9 cellular contexts compared by ENCODE assay signal in the genomic region with DNA sequence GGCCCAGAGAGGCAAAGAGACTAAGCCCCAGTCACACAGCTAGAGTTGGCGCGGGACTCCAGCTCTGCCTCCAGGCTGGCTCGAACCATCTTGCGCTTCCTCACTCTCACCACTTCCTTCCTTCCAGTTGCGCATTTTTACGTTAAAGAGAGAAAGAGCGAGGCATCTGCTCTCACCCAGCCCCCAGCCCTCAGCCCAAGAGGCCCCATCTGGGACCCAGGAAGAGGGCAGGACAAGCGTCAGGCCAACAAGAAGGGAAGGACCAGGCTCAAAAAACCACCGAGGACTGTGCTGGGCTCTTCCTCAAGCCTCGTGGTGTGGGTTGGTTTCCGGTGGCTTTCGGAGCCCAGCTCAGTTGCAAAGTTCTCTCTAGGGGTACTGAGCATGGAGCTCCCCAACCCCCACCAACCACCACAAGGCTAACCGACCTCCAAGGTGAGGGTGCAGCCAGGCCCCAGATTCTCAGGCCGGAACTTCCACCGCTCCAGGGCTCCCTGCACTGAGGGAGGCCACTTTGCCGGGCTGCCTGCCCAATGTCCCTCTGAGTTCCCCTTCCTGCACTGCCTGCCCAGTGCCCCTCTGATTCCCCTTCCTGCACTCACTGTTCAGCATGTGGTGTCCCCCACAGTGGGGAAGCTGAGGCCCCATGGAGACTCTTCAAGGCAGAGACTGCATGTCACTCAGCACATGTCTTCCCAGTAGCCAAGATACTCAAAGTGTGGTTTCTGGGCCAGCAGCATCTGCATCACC. TPM values are rescaled to one million over a fixed set of nuclear protein-coding genes. Genes with fewer than 3 reads are reported as not detected.
DNase-seq lines count a peak whose midpoint lies in the region; ATAC-seq, FAIRE-seq and TF ChIP-seq lines count a peak whose summit lies in the region.
"Had no signal": no experiment of that assay in that cellular context is flagged by ENCODE, and none has a peak within 500 bp of the region (broad histone marks: within the 10 kb centered on the region; RNA-seq: fewer than 3 reads in every experiment).

No MANE protein-coding gene starts in this region.

- DNase-seq in NK-92 treated with Interleukin-12 subunit alpha and Interleukin-12 subunit beta, amount 100 ng/mL, for 24 hours (lab: John Stamatoyannopoulos, UW): peak; percentile 79
- DNase-seq in NK-92 (lab: John Stamatoyannopoulos, UW; ENCODE audit: unreplicated experiment): no peak
- DNase-seq in Kasumi-1 (lab: John Stamatoyannopoulos, UW): peak; percentile 99
- DNase-seq in K562 (ENCODE audit: extremely low read depth in 1 of 4, low spot score in 3 of 4): no peak
- DNase-seq in small intestine: peak; percentile 29
- no peak for DNase-seq in OCI-LY7 (ENCODE audit: low spot score)
- DNase-seq in OCI-M2 (lab: John Stamatoyannopoulos, UW; ENCODE audit: unreplicated experiment): no peak

- TF ChIP-seq POLR2A in K562 (conservative IDR thresholded peaks at IDR 0.05): no peak

- H3K79me2 ChIP-seq in K562 (ENCODE audit: control insufficient read depth, insufficient read depth, low read length): no peaks in the 10 kb centered on the region; the same call in 2 of the 3 replicates
- H3K79me2 ChIP-seq in OCI-LY7 (ENCODE audit: insufficient read depth, low read depth, low read length): no peaks in the 10 kb centered on the region

- intact Hi-C loops in K562 (cut with micrococcal nuclease) (no loop called here), OCI-LY7 (cut with micrococcal nuclease; ENCODE audit: unreplicated experiment) (no loop called here)

- 80% methylated on average over 9 of the region's 16 CpGs for WGBS in K562 (ENCODE audit: insufficient coverage, low coverage, missing lambda C conversion rate)
- 58 to 79% (median 59%) methylated on average over 16 of the region's 16 CpGs for WGBS in small intestine, 3 donors

- H3K4me1 ChIP-seq in K562 (replicated peaks in 1 of 2; ENCODE audit: control insufficient read depth in 2 of 2, insufficient read depth in 2 of 2, low read length in 2 of 2): peaks cover 12 to 31% of the 10 kb centered on the region in 2 experiments; a peak in 4 of 5 replicates
- H3K4me1 ChIP-seq in small intestine (ENCODE audit: control insufficient read depth in 2 of 2, insufficient read depth in 1 of 2, low read depth in 1 of 2, low read length in 1 of 2): no peaks in the 10 kb centered on the region
- no peaks in the 10 kb centered on the region for H3K4me1 ChIP-seq in OCI-LY7 (ENCODE audit: insufficient read depth, low read length, poor library complexity, severe bottlenecking)

- H3K9ac ChIP-seq in K562 (ENCODE audit: insufficient read depth in 1 of 2, low read depth in 2 of 2, low read length in 2 of 2): peak overlapping the region in 1 of 2 experiments; percentile 61; a peak in 1 of 4 replicates

- H3K4me3 ChIP-seq in K562 (no peak overlapping the region), small intestine (ENCODE audit: low read depth in 1 of 2, low read length in 2 of 2) (no peak overlapping the region), OCI-LY7 (ENCODE audit: low read depth, low read length, poor library complexity, severe bottlenecking) (no peak overlapping the region)

- no peaks in the 10 kb centered on the region for H3K27me3 ChIP-seq in K562 (ENCODE audit: control insufficient read depth in 2 of 2, insufficient read depth in 2 of 2, low read length in 2 of 2)
- H3K27me3 ChIP-seq in small intestine (ENCODE audit: control insufficient read depth in 2 of 2, insufficient read depth in 2 of 2, low read length in 2 of 2): no peaks in the 10 kb centered on the region

- no peak overlapping the region for H3K27ac ChIP-seq in K562 (ENCODE audit: extremely low read depth, low read depth, low read length)
- peak overlapping the region; percentile 22 to 38 for H3K27ac ChIP-seq in small intestine (ENCODE audit: low read depth in 1 of 2, low read length in 1 of 2)
- H3K27ac ChIP-seq in OCI-LY7 (ENCODE audit: low read depth, low read length, poor library complexity, severe bottlenecking): no peak overlapping the region
- H3K27ac ChIP-seq: 22Rv1 had no signal

- peak; percentile 6 for FAIRE-seq in K562 (lab: Jason Lieb, UNC)
- no peak for FAIRE-seq in small intestine (lab: Jason Lieb, UNC)

- H4K20me1 ChIP-seq in K562 (replicated peaks; ENCODE audit: control insufficient read depth, insufficient read depth, low read length) (no peaks in the 10 kb centered on the region; the same call in 1 of the 2 replicates), OCI-LY7 (ENCODE audit: insufficient read depth, low read length) (no peaks in the 10 kb centered on the region)

- H3K9me3 ChIP-seq in K562 (replicated peaks; ENCODE audit: control insufficient read depth, insufficient read depth, low read depth, low read length): no peaks in the 10 kb centered on the region
- H3K9me3 ChIP-seq in small intestine (ENCODE audit: control insufficient read depth, low read depth): no peaks in the 10 kb centered on the region
- H3K9me3 ChIP-seq in OCI-LY7 (ENCODE audit: low read length): no peaks in the 10 kb centered on the region

- in situ Hi-C loops in K562 (cut with MboI): no loop called here

- POLR2A ChIA-PET in K562 (lab: Yijun Ruan, JAX): interaction anchor here (0.6 to 1.7 kb wide), 4 partner anchors 10 to 1132 kb away, joined by 4 to 7 read pairs (median 4); no protein-coding TSS in a partner anchor
- POLR2A ChIA-PET in OCI-LY7 (lab: Charles Lee): no interaction called here

- no peak for ATAC-seq in K562
- no peak for ATAC-seq in HG03095 (IDR thresholded peaks at IDR 0.05; ENCODE audit: unreplicated experiment)

- BruUV-seq in K562 (replicated peaks; lab: Mats Ljungman, UMichigan) (no TSS peak), OCI-LY7 (replicated peaks; lab: Mats Ljungman, UMichigan) (no TSS peak)

- TF ChIP-seq EP300 in K562 (IDR thresholded peaks at IDR 0.05; ENCODE audit: low read length): no peak

- no peaks in the 10 kb centered on the region for H3K36me3 ChIP-seq in K562 (ENCODE audit: control insufficient read depth, insufficient read depth, low read length)
- H3K36me3 ChIP-seq in small intestine (ENCODE audit: control insufficient read depth in 2 of 2, insufficient read depth in 2 of 2, low read length in 2 of 2): no peaks in the 10 kb centered on the region
- no peaks in the 10 kb centered on the region for H3K36me3 ChIP-seq in OCI-LY7 (ENCODE audit: insufficient read depth, low read length)

- CTCF ChIA-PET in K562 (lab: Yijun Ruan, JAX; ENCODE audit: low intra/inter-chr PET ratio) (no interaction called here), OCI-LY7 (lab: Charles Lee; ENCODE audit: unreplicated experiment) (interaction anchor here (0.6 kb wide), 1 partner anchor 943 kb away, joined by 3 read pairs; no protein-coding TSS in a partner anchor)

- no peaks in the 10 kb centered on the region for H3K9me2 ChIP-seq in OCI-LY7 (ENCODE audit: insufficient read depth, low read length)

- peaks cover 3% of the 10 kb centered on the region for H3K9me1 ChIP-seq in K562 (ENCODE audit: control insufficient read depth, insufficient read depth, low read length)

- TF ChIP-seq RAD21 in K562 (CRISPR knock-in tag; conservative IDR thresholded peaks at IDR 0.05 in 1 of 2, IDR thresholded peaks at IDR 0.05 in 1 of 2): no peak

- TF ChIP-seq CTCF in K562 (IDR thresholded peaks at IDR 0.05 in 2 of 3, conservative IDR thresholded peaks at IDR 0.05 in 1 of 3; ENCODE audit: insufficient read depth in 2 of 3, low read depth in 1 of 3, low read length in 3 of 3) (no peak), OCI-LY7 (conservative IDR thresholded peaks at IDR 0.05; ENCODE audit: low read length) (no peak)

- H3K4me2 ChIP-seq in K562 (ENCODE audit: insufficient read depth, low read length) (no peak overlapping the region), OCI-LY7 (ENCODE audit: low read length) (no peak overlapping the region)

- H2AFZ ChIP-seq in K562 (ENCODE audit: low read depth, low read length) (no peak overlapping the region), OCI-LY7 (ENCODE audit: low read length) (no peak overlapping the region)

TF ChIP-seq in K562, 482 proteins besides CTCF, POLR2A, EP300 and RAD21:
- no peak for TF ChIP-seq GATAD2B (IDR thresholded peaks at IDR 0.05; ENCODE audit: borderline replicate concordance)
- no peak for TF ChIP-seq TBL1XR1 (IDR thresholded peaks at IDR 0.05; ENCODE audit: low read length in 2 of 2)
- no peak for TF ChIP-seq YY1 (IDR thresholded peaks at IDR 0.05; ENCODE audit: borderline replicate concordance in 1 of 3, control insufficient read depth in 1 of 3, extremely low read depth in 1 of 3, insufficient read depth in 3 of 3, insufficient read length in 1 of 3, insufficient replicate concordance in 2 of 3, low read depth in 1 of 3, low read length in 2 of 3)
- TF ChIP-seq ZNF239 (CRISPR knock-in tag; IDR thresholded peaks at IDR 0.05): no peak
- TF ChIP-seq ZZZ3 (IDR thresholded peaks at IDR 0.05): no peak
- TF ChIP-seq MAZ (CRISPR knock-in tag; conservative IDR thresholded peaks at IDR 0.05 in 1 of 2, IDR thresholded peaks at IDR 0.05 in 1 of 2): no peak
- no peak for TF ChIP-seq NUFIP1 (IDR thresholded peaks at IDR 0.05; ENCODE audit: partially characterized antibody)
- no peak for TF ChIP-seq ZNF316 (IDR thresholded peaks at IDR 0.05)

RNA-seq across cellular contexts. Expression of a gene that starts 35.9 kb away (rescaled TPM):
- 16.2 and 42.2 TPM in 2 replicates for total RNA-seq in K562 (2011; cell fraction: chromatin; rRNA removed; ENCODE audit: low replicate concordance)
- 30.9 and 35.9 TPM in 2 replicates for total RNA-seq in K562 (2011; cell fraction: nucleolus; rRNA removed)
- total RNA-seq in K562 (2011; cell fraction: nucleoplasm; rRNA removed): 12.6 and 19.2 TPM in 2 replicates
- total RNA-seq in K562 (2014; rRNA removed) (25.2 and 30.4 TPM in 2 replicates), K562 (2014; rRNA removed; fragmentation: Illumina TruSeq; extraction: Trizol) (11.5 and 13.4 TPM in 2 replicates), K562 (2015; rRNA removed; fragmentation: Illumina TruSeq; extraction: Trizol) (11.6 and 12.6 TPM in 2 replicates), K562 (2021) (28.9 and 31.6 TPM in 2 replicates), OCI-LY7 (2022) (4.2 and 8.0 TPM in 2 replicates)
- polyA plus RNA-seq in K562 (2011; rRNA removed) (21.7 and 25.3 TPM in 2 replicates), K562 (2014; fragmentation: Illumina TruSeq; extraction: Trizol) (17.8 and 20.7 TPM in 2 replicates), K562 (2014; fragmentation: Nextera tagmentation; extraction: Ambion mirVana) (1 to 10 TPM in 1 of 2 experiments, under 1 TPM in 1; 0.96 to 2.0 TPM), K562 (2014; rRNA removed) (31.8 and 32.9 TPM in 2 replicates), small intestine (1 to 10 TPM in 2 of 3 donors, not detected in 1; 4.9 to 6.4 TPM)
- 27.4 and 44.2 TPM in 2 replicates for polyA plus RNA-seq in K562 (2011; cell fraction: cytosol; rRNA removed)
- 24.7 and 34.1 TPM in 2 replicates for polyA plus RNA-seq in K562 (2011; cell fraction: nucleus; rRNA removed)
- polyA plus RNA-seq in K562 (2012): 14.6 and 21.7 TPM in 2 replicates
- polyA minus RNA-seq in K562 (2011; rRNA and poly(A)+ RNA removed): 9.3 and 10.6 TPM in 2 replicates
- polyA minus RNA-seq in K562 (2011; cell fraction: cytosol; rRNA and poly(A)+ RNA removed): 7.7 and 8.3 TPM in 2 replicates
- 18.8 and 20.2 TPM in 2 replicates for polyA minus RNA-seq in K562 (2011; cell fraction: nucleus; rRNA and poly(A)+ RNA removed)
- total RNA-seq in OCI-LY7 (2014; rRNA removed; shearing (Covaris generic)): 2.7 and 4.1 TPM in 2 replicates

Comparison
In these comparisons a context has a peak if more than half of its experiments do, and no peak if none do; other contexts are left out.
1. DNase-seq: peak in NK-92 treated with Interleukin-12 subunit alpha and Interleukin-12 subunit beta, amount 100 ng/mL, for 24 hours (single experiment), Kasumi-1 (2 of 2) and small intestine (single experiment); none in NK-92 (single experiment), K562 (0 of 4), OCI-LY7 (single experiment) and OCI-M2 (single experiment).
2. H3K27ac ChIP-seq: peak in small intestine (2 of 2); none in K562 (single experiment) and OCI-LY7 (single experiment).